In the genomic region with DNA sequence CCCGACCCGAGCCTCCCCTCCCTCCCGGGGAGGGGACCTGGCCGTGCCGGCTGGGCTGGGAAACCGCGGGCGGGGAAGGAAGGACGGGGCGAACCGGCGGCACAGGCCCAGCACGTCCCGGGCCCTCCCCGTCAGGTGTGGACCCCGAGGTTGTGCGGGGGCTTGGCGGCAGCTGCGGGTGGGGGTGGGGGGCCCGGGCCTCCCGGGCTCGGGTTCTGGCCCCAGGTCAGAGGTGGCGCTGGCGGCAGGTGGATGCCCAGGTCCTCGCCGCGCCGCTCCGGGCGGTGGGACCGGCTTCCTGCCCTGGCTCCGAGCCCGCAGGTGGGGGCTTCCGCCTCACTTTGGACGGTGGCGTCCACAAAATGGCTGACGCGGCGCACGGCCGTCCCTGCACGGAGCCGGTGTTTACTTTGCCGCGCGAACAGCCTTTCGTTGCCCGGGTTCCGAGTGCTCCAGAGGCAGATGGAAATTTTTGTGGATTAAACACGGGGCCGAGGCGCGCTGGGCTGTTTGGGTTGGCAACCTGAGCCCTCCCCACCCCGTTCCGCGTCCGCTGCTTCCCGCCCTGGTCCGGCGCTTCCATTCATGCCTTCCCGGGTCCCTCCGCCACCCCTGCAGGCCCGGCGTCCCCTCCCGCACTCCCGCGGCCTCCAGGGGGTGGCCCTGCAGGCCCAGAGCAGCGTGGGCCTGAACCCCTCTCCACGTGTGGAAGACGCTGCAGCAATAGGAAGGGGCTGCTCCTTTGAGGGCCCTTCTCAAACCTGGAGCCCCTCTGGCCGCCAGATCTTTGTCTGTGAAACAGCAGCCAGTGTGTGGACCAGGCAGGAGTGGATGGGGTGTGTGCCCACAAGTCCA, we compare ENCODE assay signal across 9 cellular contexts.
DNase-seq lines count a peak whose midpoint lies in the region; ATAC-seq and TF ChIP-seq lines count a peak whose summit lies in the region.
"Had no signal": no experiment of that assay in that cellular context is flagged by ENCODE, and none has a peak within 500 bp of the region (broad histone marks: within the 10 kb centered on the region; RNA-seq: fewer than 3 reads in every experiment).

No MANE protein-coding gene starts in this region.

- ATAC-seq in omental fat pad (ENCODE audit: low FRiP score): no peak
- no peak for ATAC-seq in HG02938 (IDR thresholded peaks at IDR 0.05; ENCODE audit: unreplicated experiment)

- H3K9me3 ChIP-seq in esophagus squamous epithelium: no peaks in the 10 kb centered on the region

- H3K36me3 ChIP-seq in esophagus squamous epithelium: no peaks in the 10 kb centered on the region

- DNase-seq in AG04449 (ENCODE audit: low read depth, low spot score): no peak
- peak; percentile 50 for DNase-seq in activated CD4-positive, CD25-positive, alpha-beta regulatory T cell treated with anti-CD3 and anti-CD28 coated beads, Interleukin-2, amount 50 U/mL, for 72 hours
- DNase-seq in esophagus squamous epithelium (lab: John Stamatoyannopoulos, UW): no peak
- DNase-seq in omental fat pad (ENCODE audit: low spot score): peak; percentile 16
- DNase-seq in pons (ENCODE audit: low spot score): no peak
- DNase-seq in GM03348 (ENCODE audit: low spot score): no peak
- no peak for DNase-seq in CD1c-positive myeloid dendritic cell (ENCODE audit: extremely low spot score)
- DNase-seq: EL had no signal

- TF ChIP-seq CTCF in AG04449 (IDR thresholded peaks at IDR 0.05; ENCODE audit: insufficient read depth, low read length, missing control alignments) (no peak), esophagus squamous epithelium (IDR thresholded peaks at IDR 0.05) (no peak), omental fat pad (IDR thresholded peaks at IDR 0.05) (no peak)

- TF ChIP-seq POLR2A in esophagus squamous epithelium (IDR thresholded peaks at IDR 0.05): no peak

- CTCF ChIA-PET in AG04449 (lab: Yijun Ruan, JAX): no interaction called here

- peak overlapping the region; percentile 33 to 57 (median 50) for H3K27ac ChIP-seq in esophagus squamous epithelium

- H3K27me3 ChIP-seq in esophagus squamous epithelium: peaks cover 0 to 42% (median 0%) of the 10 kb centered on the region in 4 donors

- H3K4me3 ChIP-seq in AG04449 (ENCODE audit: low read depth, low read length) (0 out of 2 replicates have a peak overlapping the region, but pooled peaks have one; percentile 12), esophagus squamous epithelium (peak overlapping the region; percentile 43 to 69 (median 50))

- intact Hi-C loops in esophagus squamous epithelium (cut with DNase I): no loop called here

- POLR2A ChIA-PET in AG04449 (lab: Yijun Ruan, JAX): no interaction called here

- 2 to 41% methylated on average over 9 to 11 of the region's 71 CpGs for WGBS in esophagus squamous epithelium, 2 donors

- H3K4me1 ChIP-seq in esophagus squamous epithelium: peaks cover 8 to 24% (median 9%) of the 10 kb centered on the region in 3 donors

Comparison
In these comparisons a context has a peak if more than half of its experiments do, and no peak if none do; other contexts are left out.
1. DNase-seq: peak in activated CD4-positive, CD25-positive, alpha-beta regulatory T cell treated with anti-CD3 and anti-CD28 coated beads, Interleukin-2, amount 50 U/mL, for 72 hours (single experiment) and omental fat pad (single experiment); none in AG04449 (single experiment), esophagus squamous epithelium (single experiment), pons (single experiment), GM03348 (single experiment) and CD1c-positive myeloid dendritic cell (single experiment).